Comparison of ENCODE assay signal across 8 cellular contexts in genomic region chr1:36383240-36383639, GRCh38. TPM values are rescaled to one million over a fixed set of nuclear protein-coding genes. Genes with fewer than 3 reads are reported as not detected.
DNase-seq lines count a peak whose midpoint lies in the region; ATAC-seq and TF ChIP-seq lines count a peak whose summit lies in the region.

No MANE protein-coding gene starts in this region.

- H3K9ac ChIP-seq in neural progenitor cell = no peak overlapping the region

- POLR2A ChIA-PET in CD4-positive, alpha-beta T cell (lab: Charles Lee) = interaction anchor here (3.7 to 5.1 kb wide), 2 partner anchors 14 to 17 kb away, joined by 20 to 58 read pairs; no protein-coding TSS in a partner anchor

- no peak overlapping the region for H3K4me3 ChIP-seq in neural progenitor cell

- peaks cover 35% of the 10 kb centered on the region for H3F3A ChIP-seq in neural progenitor cell (ENCODE audit: low read depth)

- no peak for DNase-seq in CD4-positive, alpha-beta T cell
- peak; percentile 33 for DNase-seq in cerebellum (ENCODE audit: low spot score)
- no peak for DNase-seq in neural progenitor cell (ENCODE audit: low spot score)

- H3K79me2 ChIP-seq in neural progenitor cell (ENCODE audit: low read depth) = peaks cover 69% of the 10 kb centered on the region

- CTCF ChIA-PET in CD4-positive, alpha-beta T cell (lab: Charles Lee) = interaction anchor here (1.1 to 1.5 kb wide), 2 partner anchors 14 to 41 kb away, joined by 4 to 6 read pairs; no protein-coding TSS in a partner anchor

- H4K20me1 ChIP-seq in neural progenitor cell (ENCODE audit: low read depth) = peaks cover 43% of the 10 kb centered on the region

- no peaks in the 10 kb centered on the region for H3K9me3 ChIP-seq in CD4-positive, alpha-beta T cell (ENCODE audit: control insufficient read depth, low read length)
- no peaks in the 10 kb centered on the region for H3K9me3 ChIP-seq in neural progenitor cell (ENCODE audit: low read depth)

- intact Hi-C loops in CD4-positive, alpha-beta T cell (cut with DNase I, micrococcal nuclease) = loop anchor here in 1 of 2 experiments (5.0 kb wide), 2 partner anchors 41 to 76 kb away; partner anchors contain the start of gene SH3D21

- TF ChIP-seq CTCF in CD4-positive, alpha-beta T cell (IDR thresholded peaks at IDR 0.05) = no peak
- TF ChIP-seq CTCF in neural progenitor cell (IDR thresholded peaks at IDR 0.05) = no peak

- H3K4me1 ChIP-seq in neural progenitor cell = peaks cover 27% of the 10 kb centered on the region

- no peaks in the 10 kb centered on the region for H3K36me3 ChIP-seq in neural progenitor cell

- H3K36me3 Mint-ChIP-seq in CD4-positive, alpha-beta T cell (ENCODE audit: low read depth) = peaks cover 29% of the 10 kb centered on the region
- H3K36me3 Mint-ChIP-seq in IgD-negative memory B cell (no peaks in the 10 kb centered on the region), neural progenitor cell (peaks cover 6% of the 10 kb centered on the region)

- H3K9me3 Mint-ChIP-seq in CD4-positive, alpha-beta T cell = no peaks in the 10 kb centered on the region
- no peaks in the 10 kb centered on the region for H3K9me3 Mint-ChIP-seq in IgD-negative memory B cell
- no peaks in the 10 kb centered on the region for H3K9me3 Mint-ChIP-seq in neural progenitor cell

- H3K27me3 ChIP-seq in CD4-positive, alpha-beta T cell (ENCODE audit: control insufficient read depth, insufficient read depth, low read length) = no peaks in the 10 kb centered on the region
- H3K27me3 ChIP-seq in neural progenitor cell = no peaks in the 10 kb centered on the region

- no peak overlapping the region for H3K4me2 ChIP-seq in neural progenitor cell

- no peaks in the 10 kb centered on the region for H3K27me3 Mint-ChIP-seq in CD4-positive, alpha-beta T cell
- H3K27me3 Mint-ChIP-seq in IgD-negative memory B cell (peaks cover 1% of the 10 kb centered on the region), neural progenitor cell (ENCODE audit: insufficient read depth, low read depth) (peaks cover 2% of the 10 kb centered on the region)

- no peak overlapping the region for H3K27ac ChIP-seq in CD4-positive, alpha-beta T cell (ENCODE audit: low read depth, low read length)
- no peak overlapping the region for H3K27ac ChIP-seq in neural progenitor cell

- ATAC-seq in CD4-positive, alpha-beta T cell (ENCODE audit: poor library complexity) = no peak
- no peak for ATAC-seq in GM18907 (IDR thresholded peaks at IDR 0.05; ENCODE audit: unreplicated experiment)
- no peak for ATAC-seq in HG02970 (IDR thresholded peaks at IDR 0.05; ENCODE audit: low FRiP score, unreplicated experiment)
- no peak for ATAC-seq in GM18873 (IDR thresholded peaks at IDR 0.05; ENCODE audit: low FRiP score, unreplicated experiment)
- ATAC-seq in GM19351 (IDR thresholded peaks at IDR 0.05; ENCODE audit: unreplicated experiment) = no peak

- H2AFZ ChIP-seq in neural progenitor cell (replicated peaks) = no peak overlapping the region

- H3K4me1 Mint-ChIP-seq in CD4-positive, alpha-beta T cell (ENCODE audit: low read depth) = peaks cover 76% of the 10 kb centered on the region
- H3K4me1 Mint-ChIP-seq in IgD-negative memory B cell (peaks cover 51 to 65% (median 54%) of the 10 kb centered on the region in 3 donors), neural progenitor cell (peaks cover 39% of the 10 kb centered on the region)

- peak overlapping the region; percentile 98 for H3K27ac Mint-ChIP-seq in CD4-positive, alpha-beta T cell
- H3K27ac Mint-ChIP-seq in IgD-negative memory B cell (peak overlapping the region; percentile 67 to 91 (median 85)), neural progenitor cell (no peak overlapping the region)

- peak overlapping the region; percentile 89 for H3K4me3 Mint-ChIP-seq in CD4-positive, alpha-beta T cell
- H3K4me3 Mint-ChIP-seq in IgD-negative memory B cell (peak overlapping the region; percentile 13 to 71 (median 51)), neural progenitor cell (peak overlapping the region; percentile 60)

RNA-seq across cellular contexts. Expression of gene STK40, which starts 2.5 kb away (rescaled TPM):
- 10 to 100 TPM; 17.8 to 20.7 TPM for total RNA-seq in CD4-positive, alpha-beta T cell
- 88.5 TPM for polyA plus RNA-seq in IgD-negative memory B cell
- total RNA-seq in cerebellum = 12.2 TPM
- 5.3 and 14.7 TPM in 2 replicates for total RNA-seq in neural progenitor cell (ENCODE audit: low replicate concordance)

RNA-seq across cellular contexts. Expression of gene LSM10, which starts 14.5 kb away (rescaled TPM):
- total RNA-seq in CD4-positive, alpha-beta T cell = 10 to 100 TPM; 25.6 to 26.0 TPM
- polyA plus RNA-seq in IgD-negative memory B cell = 345 TPM
- total RNA-seq in cerebellum (3.5 TPM), neural progenitor cell (ENCODE audit: low replicate concordance) (8.6 and 10.2 TPM in 2 replicates)

RNA-seq across cellular contexts. Expression of gene EVA1B, which starts 59.8 kb away (rescaled TPM):
- 1 to 10 TPM; 1.5 to 1.8 TPM for total RNA-seq in CD4-positive, alpha-beta T cell
- not detected for polyA plus RNA-seq in IgD-negative memory B cell
- total RNA-seq in cerebellum = 5.1 TPM
- total RNA-seq in neural progenitor cell (ENCODE audit: low replicate concordance) = 3.1 and 14.7 TPM in 2 replicates
